Comparison of ENCODE assay signal across 19 cellular contexts in the genomic region with DNA sequence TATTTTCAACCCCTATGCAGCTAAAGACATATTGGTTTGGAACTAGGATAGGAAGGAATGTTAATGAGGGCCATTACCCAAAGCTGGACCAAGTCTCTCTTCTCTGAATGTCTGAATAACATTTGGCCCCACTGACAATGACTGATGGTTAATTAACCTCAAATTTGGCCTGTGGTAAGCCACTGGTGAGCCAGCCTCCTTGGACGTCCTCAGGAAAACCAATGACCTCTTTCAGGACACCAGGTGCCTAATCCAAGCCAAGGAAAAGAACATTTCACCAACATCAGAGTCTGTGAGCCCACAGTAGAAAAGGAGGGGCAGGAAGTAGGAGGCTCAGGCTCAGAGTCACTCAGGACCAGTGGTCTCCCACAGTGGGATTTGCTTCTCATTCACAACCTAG.
"Had no signal": no experiment of that assay in that cellular context is flagged by ENCODE, and none has a peak within 500 bp of the region (broad histone marks: within the 10 kb centered on the region; RNA-seq: fewer than 3 reads in every experiment).

No MANE protein-coding gene starts in this region.

- DNase-seq: activated CD4-positive, alpha-beta T cell treated with anti-CD3 and anti-CD28 coated beads, Interleukin-2, amount 10 ng/mL, durations not matched to agents 24 days and 14 days; activated CD8-positive, alpha-beta memory T cell treated with anti-CD3 and anti-CD28 coated beads, Interleukin-2, amount 50 U/mL, for 48 hours; activated effector memory CD4-positive, alpha-beta T cell treated with Interleukin-2 at 50 U/mL for 16 hours; activated naive CD4-positive, alpha-beta T cell treated with anti-CD3 and anti-CD28 coated beads, Interleukin-2, amount 10 ng/mL, durations not matched to agents 7 days and 5 days; activated naive CD8-positive, alpha-beta T cell treated with anti-CD3 and anti-CD28 coated beads, Interleukin-2, amount 50 U/mL, for 24 hours; activated T-cell treated with anti-CD3 and anti-CD28 coated beads, Interleukin-2, amount 50 U/mL, for 48 hours; aorta; heart right ventricle; immature natural killer cell; kidney glomerular epithelial cell; left ventricle myocardium superior; mucosa of descending colon; naive thymus-derived CD4-positive, alpha-beta T cell; stimulated activated CD4-positive, alpha-beta T cell treated with anti-CD3 and anti-CD28 coated beads, Interleukin-4, amount 100 ng/mL, for 24 hours; stomach; T-helper 1 cell; T-helper 9 cell; trophoblast cell had no signal

- H3K9ac ChIP-seq: neural progenitor cell had no signal

- H3K4me2 ChIP-seq: neural progenitor cell had no signal

- H3K9me3 ChIP-seq: heart right ventricle, mucosa of descending colon, stomach had no signal

- H3K4me3 ChIP-seq: heart right ventricle, mucosa of descending colon, neural progenitor cell, stomach had no signal

- H3K4me1 ChIP-seq: neural progenitor cell, stomach had no signal

- H3K27ac ChIP-seq: heart right ventricle, neural progenitor cell, stomach had no signal

- H3K27me3 ChIP-seq: heart right ventricle, stomach had no signal

- H3K36me3 ChIP-seq: neural progenitor cell had no signal
